8 cellular contexts compared by ENCODE assay signal in the genomic region with DNA sequence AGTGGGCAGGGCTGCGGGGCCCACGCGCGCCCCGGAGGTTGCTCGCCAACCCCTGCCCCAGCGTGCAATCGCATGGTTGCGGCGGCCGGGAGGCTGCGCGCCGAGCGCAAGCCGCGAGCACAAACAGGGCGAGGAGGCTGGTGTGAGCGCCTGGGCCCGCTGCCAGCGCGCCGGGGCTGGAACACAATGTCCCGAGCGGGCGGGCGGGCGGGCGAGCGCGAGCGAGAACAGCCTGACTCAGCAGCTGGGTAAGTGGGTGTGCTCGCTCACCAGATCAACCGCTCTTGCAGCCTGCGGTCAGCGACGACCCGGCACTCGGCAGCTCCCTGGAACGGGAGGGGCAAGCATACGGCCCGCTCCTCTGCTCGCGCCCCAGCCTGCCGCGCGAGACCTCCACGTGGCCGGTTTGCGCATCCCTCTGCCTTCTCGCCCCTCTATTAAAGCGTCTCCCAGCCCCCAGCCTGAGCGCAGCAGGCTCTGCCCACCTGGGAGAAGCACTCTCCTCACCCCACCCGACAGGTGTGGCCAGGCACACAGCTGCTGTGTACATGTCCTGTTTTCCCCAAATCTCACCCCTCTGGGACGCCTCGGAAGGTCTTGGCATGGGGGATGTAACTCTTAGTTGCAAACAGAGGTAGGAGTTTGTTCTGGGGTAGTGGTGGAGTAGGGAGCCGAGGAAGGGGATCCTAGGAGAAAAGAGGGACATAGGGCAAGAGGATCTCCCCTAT. TPM values are rescaled to one million over a fixed set of nuclear protein-coding genes. Genes with fewer than 3 reads are reported as not detected.
DNase-seq lines count a peak whose midpoint lies in the region; ATAC-seq and TF ChIP-seq lines count a peak whose summit lies in the region.

No MANE protein-coding gene starts in this region.

- peak; percentile 34 for ATAC-seq in GM21576 (IDR thresholded peaks at IDR 0.05; ENCODE audit: unreplicated experiment)
- ATAC-seq in stimulated activated naive CD8-positive, alpha-beta T cell treated with anti-CD3 and anti-CD28 coated beads, Interleukin-15, amount 100 ng/mL, for 72 hours = peak; percentile 67

- TF ChIP-seq CTCF in LNCaP clone FGC (IDR thresholded peaks at IDR 0.05; ENCODE audit: control insufficient read depth, extremely low read depth, insufficient read depth) (no peak), fibroblast of villous mesenchyme (IDR thresholded peaks at IDR 0.05; ENCODE audit: insufficient read depth, low read depth, low read length) (no peak), neural crest cell (conservative IDR thresholded peaks at IDR 0.05) (no peak)

- peak overlapping the region; percentile 50 for H3K4me3 ChIP-seq in LNCaP clone FGC (ENCODE audit: low read depth, low read length)
- H3K4me3 ChIP-seq in fibroblast of villous mesenchyme (ENCODE audit: low read depth, low read length) = peak overlapping the region; percentile 66

- H3K27me3 Mint-ChIP-seq in neural crest cell (ENCODE audit: low read depth) = no peaks in the 10 kb centered on the region
- no peaks in the 10 kb centered on the region for H3K27me3 Mint-ChIP-seq in stimulated activated naive CD8-positive, alpha-beta T cell treated with anti-CD3 and anti-CD28 coated beads, Interleukin-15, amount 100 ng/mL, for 72 hours

- peak overlapping the region; percentile 91 for H3K27ac Mint-ChIP-seq in neural crest cell (ENCODE audit: unreplicated experiment)
- H3K27ac Mint-ChIP-seq in stimulated activated naive CD8-positive, alpha-beta T cell treated with anti-CD3 and anti-CD28 coated beads, Interleukin-15, amount 100 ng/mL, for 72 hours = peak overlapping the region; percentile 39 to 79

- H3K9me3 Mint-ChIP-seq in neural crest cell = no peaks in the 10 kb centered on the region
- H3K9me3 Mint-ChIP-seq in stimulated activated naive CD8-positive, alpha-beta T cell treated with anti-CD3 and anti-CD28 coated beads, Interleukin-15, amount 100 ng/mL, for 72 hours = no peaks in the 10 kb centered on the region

- peak; percentile 97 for DNase-seq in DMS 273 (lab: John Stamatoyannopoulos, UW; ENCODE audit: unreplicated experiment)
- peak; percentile 83 for DNase-seq in LNCaP clone FGC (ENCODE audit: low read depth)
- peak; percentile 61 for DNase-seq in SHP77 treated with DMSO at 0.1 percent for 48 hours (lab: John Stamatoyannopoulos, UW)
- DNase-seq in activated gamma-delta T cell treated with Interleukin-2 at 50 U/mL for 16 hours = peak; percentile 88
- DNase-seq in fibroblast of villous mesenchyme (ENCODE audit: low read depth) = peak; percentile 98
- peak; percentile 44 for DNase-seq in neural crest cell (ENCODE audit: low read depth, low spot score)
- peak; percentile 85 to 91 for DNase-seq in stimulated activated naive CD8-positive, alpha-beta T cell treated with anti-CD3 and anti-CD28 coated beads, Interleukin-15, amount 100 ng/mL, for 72 hours

- H3K36me3 Mint-ChIP-seq in neural crest cell (ENCODE audit: low read depth) = no peaks in the 10 kb centered on the region

- peaks cover 70% of the 10 kb centered on the region for H3K4me1 Mint-ChIP-seq in neural crest cell
- H3K4me1 Mint-ChIP-seq in stimulated activated naive CD8-positive, alpha-beta T cell treated with anti-CD3 and anti-CD28 coated beads, Interleukin-15, amount 100 ng/mL, for 72 hours = peaks cover 86% of the 10 kb centered on the region

- H3K4me3 Mint-ChIP-seq in neural crest cell = peak overlapping the region; percentile 95
- peak overlapping the region; percentile 84 to 86 for H3K4me3 Mint-ChIP-seq in stimulated activated naive CD8-positive, alpha-beta T cell treated with anti-CD3 and anti-CD28 coated beads, Interleukin-15, amount 100 ng/mL, for 72 hours

RNA-seq across cellular contexts. Expression of gene ARMC12, which starts 8.7 kb away (rescaled TPM):
- total RNA-seq in fibroblast of villous mesenchyme = 0.43 TPM in 1 of 2 replicates, not detected in the other
- 2.7 and 2.9 TPM in 2 replicates for total RNA-seq in neural crest cell

RNA-seq across cellular contexts. Expression of gene FKBP5, which starts 39.4 kb away (rescaled TPM):
- total RNA-seq in fibroblast of villous mesenchyme = 1.3 and 3.2 TPM in 2 replicates
- total RNA-seq in neural crest cell = 39.6 and 40.4 TPM in 2 replicates

RNA-seq across cellular contexts. Expression of gene CLPSL2, which starts 48.3 kb away (rescaled TPM):
- total RNA-seq in fibroblast of villous mesenchyme (not detected in 2 replicates), neural crest cell (not detected in 2 replicates)

RNA-seq across cellular contexts. Expression of gene CLPSL1, which starts 52.7 kb away (rescaled TPM):
- total RNA-seq in fibroblast of villous mesenchyme = not detected in 2 replicates
- not detected in 2 replicates for total RNA-seq in neural crest cell

Comparison
In these comparisons a context has a peak if more than half of its experiments do, and no peak if none do; other contexts are left out.
1. Peak in every context shown above with its lines: DNase-seq, ATAC-seq and H3K4me3 ChIP-seq.
2. DNase-seq: peak in every context shown above with its lines; median percentile 98 in fibroblast of villous mesenchyme; 97 in DMS 273; 88 in activated gamma-delta T cell treated with Interleukin-2 at 50 U/mL for 16 hours; 88 in stimulated activated naive CD8-positive, alpha-beta T cell treated with anti-CD3 and anti-CD28 coated beads, Interleukin-15, amount 100 ng/mL, for 72 hours; 83 in LNCaP clone FGC; 61 in SHP77 treated with DMSO at 0.1 percent for 48 hours; 44 in neural crest cell.